In the genomic region with DNA sequence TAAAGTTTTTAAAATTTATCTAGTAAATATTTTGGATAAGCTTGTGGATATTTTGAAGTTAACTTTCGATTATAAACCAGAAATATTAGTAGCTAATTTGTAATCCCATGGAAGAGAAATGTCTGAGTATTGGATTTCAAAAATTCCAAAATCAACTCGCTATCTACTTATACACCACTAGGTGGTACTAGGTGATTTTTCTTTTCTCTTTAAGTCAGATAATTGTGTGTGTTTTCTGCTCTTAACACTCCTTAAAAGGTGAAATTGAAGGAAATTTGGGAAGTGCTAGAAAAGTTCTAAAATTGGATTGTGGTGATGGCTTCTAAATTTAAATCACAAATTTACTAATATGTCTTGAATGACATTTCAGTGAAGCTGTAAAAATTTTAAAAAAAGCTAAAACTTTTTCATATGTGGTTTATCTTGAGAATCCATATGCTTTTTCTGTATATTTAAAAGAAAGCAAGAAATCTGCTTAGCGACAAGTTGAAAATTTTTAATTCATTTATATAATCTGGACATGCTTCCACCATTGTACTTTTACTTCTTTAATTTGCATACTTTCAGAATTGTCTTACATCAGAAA, we compare ENCODE assay signal across 8 cellular contexts.
DNase-seq lines count a peak whose midpoint lies in the region; ATAC-seq and TF ChIP-seq lines count a peak whose summit lies in the region.

No MANE protein-coding gene starts in this region.

- H3K36me3 ChIP-seq in colonic mucosa = no peaks in the 10 kb centered on the region

- no peak overlapping the region for H3K9ac ChIP-seq in colonic mucosa (ENCODE audit: low read depth in 2 of 2, low read length in 2 of 2)

- H3K4me1 ChIP-seq in colonic mucosa = no peaks in the 10 kb centered on the region

- H3K4me3 Mint-ChIP-seq in neural crest cell = no peak overlapping the region

- H3K27me3 ChIP-seq in colonic mucosa = no peaks in the 10 kb centered on the region

- H3K4me3 ChIP-seq in colonic mucosa = no peak overlapping the region

- no peak for DNase-seq in AG09319 (ENCODE audit: extremely low read depth, low read depth)
- DNase-seq in NCI-H446 treated with DMSO at 0.1 percent for 48 hours (lab: John Stamatoyannopoulos, UW) = peak; percentile 6
- no peak for DNase-seq in colonic mucosa
- DNase-seq in neural crest cell (ENCODE audit: low read depth, low spot score) = no peak
- DNase-seq in activated naive CD4-positive, alpha-beta T cell (lab: John Stamatoyannopoulos, UW) = no peak
- DNase-seq in activated CD4-positive, alpha-beta T cell treated with anti-CD3 and anti-CD28 coated beads, Interleukin-2, amount 50 U/mL, for 48 hours = no peak
- DNase-seq in HPDE6-E6E7 (ENCODE audit: extremely low spot score) = no peak

- intact Hi-C loops in colonic mucosa (cut with DNase I) = loop anchor here (10.0 kb wide), 1 partner anchor 207 kb away; a partner anchor contains a TSS

- no peaks in the 10 kb centered on the region for H3K9me3 ChIP-seq in colonic mucosa

- no peaks in the 10 kb centered on the region for H3K4me1 Mint-ChIP-seq in neural crest cell

- H3K9me3 Mint-ChIP-seq in neural crest cell = no peaks in the 10 kb centered on the region

- no peaks in the 10 kb centered on the region for H3K36me3 Mint-ChIP-seq in neural crest cell (ENCODE audit: low read depth)

- H3K27ac ChIP-seq in colonic mucosa = no peak overlapping the region

- H3K27ac Mint-ChIP-seq in neural crest cell (ENCODE audit: unreplicated experiment) = no peak overlapping the region

- H3K27me3 Mint-ChIP-seq in neural crest cell (ENCODE audit: low read depth) = peaks cover 2% of the 10 kb centered on the region

- peak; percentile 66 for ATAC-seq in GM18517 (IDR thresholded peaks at IDR 0.05; ENCODE audit: unreplicated experiment)

- peak; percentile 54 for TF ChIP-seq CTCF in AG09319 (IDR thresholded peaks at IDR 0.05; ENCODE audit: low read depth, low read length)
- TF ChIP-seq CTCF in colonic mucosa (IDR thresholded peaks at IDR 0.05) = peak; percentile 53
- TF ChIP-seq CTCF in neural crest cell (conservative IDR thresholded peaks at IDR 0.05) = peak; percentile 82
